ENCODE assay signal across 8 cellular contexts in the genomic region with DNA sequence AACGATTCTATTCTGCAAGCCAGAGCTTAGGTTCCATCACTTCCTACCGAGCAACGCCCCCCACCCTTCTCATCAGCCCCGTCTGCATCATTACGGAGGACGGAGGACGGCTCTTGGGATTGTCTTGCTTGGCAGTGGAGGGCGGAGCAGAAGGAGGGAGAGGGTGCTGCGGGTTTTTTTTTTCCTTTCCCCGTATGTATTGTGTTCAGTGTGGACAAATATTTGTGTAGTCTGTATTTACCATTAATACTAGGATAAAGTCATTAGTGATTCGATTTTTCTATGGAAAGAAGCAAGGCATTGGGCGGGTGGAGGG.
DNase-seq lines count a peak whose midpoint lies in the region; ATAC-seq, FAIRE-seq and TF ChIP-seq lines count a peak whose summit lies in the region.

No MANE protein-coding gene starts in this region.

- H3K4me1 ChIP-seq in CD4-positive, CD25-positive, alpha-beta regulatory T cell (ENCODE audit: control insufficient read depth, insufficient read depth, low read length, poor library complexity, severe bottlenecking), result peaks cover 3% of the 10 kb centered on the region
- H3K4me1 ChIP-seq in GM23338 (ENCODE audit: insufficient read depth) (peaks cover 24% of the 10 kb centered on the region), muscle layer of duodenum (ENCODE audit: control insufficient read depth in 1 of 2, insufficient read depth in 2 of 2, low read length in 2 of 2) (peaks cover 11 to 13% of the 10 kb centered on the region in 2 donors)

- H3K4me3 ChIP-seq in CD4-positive, CD25-positive, alpha-beta regulatory T cell (ENCODE audit: low read depth, low read length), result no peak overlapping the region
- H3K4me3 ChIP-seq in GM23338 (no peak overlapping the region), muscle layer of duodenum (ENCODE audit: low read depth in 1 of 2, low read length in 2 of 2) (no peak overlapping the region)

- H3K27me3 ChIP-seq in CD4-positive, CD25-positive, alpha-beta regulatory T cell (ENCODE audit: control insufficient read depth, insufficient read depth, low read length), result no peaks in the 10 kb centered on the region
- H3K27me3 ChIP-seq in GM23338 (ENCODE audit: insufficient read depth) (no peaks in the 10 kb centered on the region), muscle layer of duodenum (ENCODE audit: low read depth, low read length) (no peaks in the 10 kb centered on the region)

- FAIRE-seq in frontal cortex (lab: Jason Lieb, UNC), result no peak

- DNase-seq in CD4-positive, CD25-positive, alpha-beta regulatory T cell, result no peak
- DNase-seq in GM23338 (ENCODE audit: low spot score), result peak; percentile 31
- no peak for DNase-seq in frontal cortex (ENCODE audit: low spot score in 2 of 2)
- DNase-seq in germinal center (ENCODE audit: low spot score), result no peak
- no peak for DNase-seq in kidney glomerular epithelial cell (lab: John Stamatoyannopoulos, UW)

- H3K9me3 ChIP-seq in CD4-positive, CD25-positive, alpha-beta regulatory T cell (ENCODE audit: control insufficient read depth in 2 of 2, low read length in 2 of 2), result no peaks in the 10 kb centered on the region
- no peaks in the 10 kb centered on the region for H3K9me3 ChIP-seq in muscle layer of duodenum (ENCODE audit: control insufficient read depth in 1 of 2, low read length in 2 of 2)

- H3K9me2 ChIP-seq in GM23338 (ENCODE audit: insufficient read depth), result no peaks in the 10 kb centered on the region

- peaks cover 11% of the 10 kb centered on the region for H3K36me3 Mint-ChIP-seq in CD4-positive, CD25-positive, alpha-beta regulatory T cell
- no peaks in the 10 kb centered on the region for H3K36me3 Mint-ChIP-seq in GM23338 (ENCODE audit: low read depth)
- H3K36me3 Mint-ChIP-seq in activated T-helper 17 cell treated with anti-CD3 and anti-CD28 coated beads, Interleukin-2, amount 50 U/mL, for 72 hours (ENCODE audit: low read depth), result peaks cover 25% of the 10 kb centered on the region

- peaks cover 4 to 34% (median 16%) of the 10 kb centered on the region in 4 donors for H3K4me1 Mint-ChIP-seq in CD4-positive, CD25-positive, alpha-beta regulatory T cell
- H3K4me1 Mint-ChIP-seq in GM23338, result peaks cover 43% of the 10 kb centered on the region
- H3K4me1 Mint-ChIP-seq in activated T-helper 17 cell treated with anti-CD3 and anti-CD28 coated beads, Interleukin-2, amount 50 U/mL, for 72 hours, result peaks cover 43% of the 10 kb centered on the region

- peak overlapping the region in 2 of 3 donors; percentile 26 to 28 for H3K27ac Mint-ChIP-seq in CD4-positive, CD25-positive, alpha-beta regulatory T cell
- H3K27ac Mint-ChIP-seq in GM23338, result 0 out of 2 replicates have a peak overlapping the region, but pooled peaks have one; percentile 9
- H3K27ac Mint-ChIP-seq in activated T-helper 17 cell treated with anti-CD3 and anti-CD28 coated beads, Interleukin-2, amount 50 U/mL, for 72 hours, result peak overlapping the region; percentile 90

- H3K27ac ChIP-seq in CD4-positive, CD25-positive, alpha-beta regulatory T cell (ENCODE audit: insufficient read depth, low read length, poor library complexity, severe bottlenecking), result no peak overlapping the region
- H3K27ac ChIP-seq in GM23338 (ENCODE audit: low read depth), result no peak overlapping the region
- H3K27ac ChIP-seq in muscle layer of duodenum (ENCODE audit: low read length), result peak overlapping the region; percentile 53

- H3K79me2 ChIP-seq in GM23338 (replicated peaks; ENCODE audit: insufficient read depth), result no peaks in the 10 kb centered on the region

- no peaks in the 10 kb centered on the region for H3F3A ChIP-seq in GM23338 (replicated peaks; ENCODE audit: low read depth)

- H3K4me3 Mint-ChIP-seq in CD4-positive, CD25-positive, alpha-beta regulatory T cell, result peak overlapping the region in 2 of 4 donors; percentile 39 to 44
- no peak overlapping the region; the same call in 2 of the 3 replicates for H3K4me3 Mint-ChIP-seq in GM23338
- peak overlapping the region; percentile 79 for H3K4me3 Mint-ChIP-seq in activated T-helper 17 cell treated with anti-CD3 and anti-CD28 coated beads, Interleukin-2, amount 50 U/mL, for 72 hours

- no peak for ATAC-seq in CD4-positive, CD25-positive, alpha-beta regulatory T cell (ENCODE audit: low read depth in 2 of 2)
- ATAC-seq in GM23338, result peak; percentile 34
- peak; percentile 2 for ATAC-seq in activated T-helper 17 cell treated with anti-CD3 and anti-CD28 coated beads, Interleukin-2, amount 50 U/mL, for 72 hours (replicated peaks)
- ATAC-seq in HG02642 (IDR thresholded peaks at IDR 0.05; ENCODE audit: poor library complexity, unreplicated experiment), result no peak

- no peak for TF ChIP-seq CTCF in GM23338 (conservative IDR thresholded peaks at IDR 0.05; ENCODE audit: low read depth in 2 of 2)

- no peaks in the 10 kb centered on the region for H3K27me3 Mint-ChIP-seq in CD4-positive, CD25-positive, alpha-beta regulatory T cell
- H3K27me3 Mint-ChIP-seq in GM23338 (ENCODE audit: insufficient read depth, low read depth, poor library complexity), result peaks cover 13% of the 10 kb centered on the region
- H3K27me3 Mint-ChIP-seq in activated T-helper 17 cell treated with anti-CD3 and anti-CD28 coated beads, Interleukin-2, amount 50 U/mL, for 72 hours, result no peaks in the 10 kb centered on the region

- H4K20me1 ChIP-seq in GM23338 (replicated peaks; ENCODE audit: insufficient read depth), result no peaks in the 10 kb centered on the region; the same call in 1 of the 2 replicates

- no peaks in the 10 kb centered on the region for H3K9me3 Mint-ChIP-seq in CD4-positive, CD25-positive, alpha-beta regulatory T cell
- H3K9me3 Mint-ChIP-seq in GM23338, result no peaks in the 10 kb centered on the region
- no peaks in the 10 kb centered on the region for H3K9me3 Mint-ChIP-seq in activated T-helper 17 cell treated with anti-CD3 and anti-CD28 coated beads, Interleukin-2, amount 50 U/mL, for 72 hours

- H3K36me3 ChIP-seq in CD4-positive, CD25-positive, alpha-beta regulatory T cell (ENCODE audit: control insufficient read depth, insufficient read depth, low read length), result no peaks in the 10 kb centered on the region
- no peaks in the 10 kb centered on the region for H3K36me3 ChIP-seq in GM23338 (ENCODE audit: insufficient read depth)
- peaks cover 0 to 7% of the 10 kb centered on the region in 2 donors for H3K36me3 ChIP-seq in muscle layer of duodenum (ENCODE audit: control insufficient read depth in 1 of 2, insufficient read depth in 2 of 2, low read length in 2 of 2)

- peak overlapping the region; percentile 37; the same call in 1 of the 2 replicates for H3K4me2 ChIP-seq in GM23338

- no peak overlapping the region for H2AFZ ChIP-seq in GM23338

TF ChIP-seq in GM23338, 12 proteins besides CTCF, POLR2A, EP300 and RAD21 (continues in another document):
- TF ChIP-seq, protein P1, sequence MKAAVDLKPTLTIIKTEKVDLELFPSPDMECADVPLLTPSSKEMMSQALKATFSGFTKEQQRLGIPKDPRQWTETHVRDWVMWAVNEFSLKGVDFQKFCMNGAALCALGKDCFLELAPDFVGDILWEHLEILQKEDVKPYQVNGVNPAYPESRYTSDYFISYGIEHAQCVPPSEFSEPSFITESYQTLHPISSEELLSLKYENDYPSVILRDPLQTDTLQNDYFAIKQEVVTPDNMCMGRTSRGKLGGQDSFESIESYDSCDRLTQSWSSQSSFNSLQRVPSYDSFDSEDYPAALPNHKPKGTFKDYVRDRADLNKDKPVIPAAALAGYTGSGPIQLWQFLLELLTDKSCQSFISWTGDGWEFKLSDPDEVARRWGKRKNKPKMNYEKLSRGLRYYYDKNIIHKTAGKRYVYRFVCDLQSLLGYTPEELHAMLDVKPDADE (IDR thresholded peaks at IDR 0.05), result no peak
- TF ChIP-seq POLR2AphosphoS5 (IDR thresholded peaks at IDR 0.05; ENCODE audit: low read depth) (no peak), STAT1 (IDR thresholded peaks at IDR 0.05; ENCODE audit: unreplicated experiment) (no peak), EZH2phosphoT487 (IDR thresholded peaks at IDR 0.05; ENCODE audit: unreplicated experiment) (no peak), ZNF114 (CRISPR knock-in tag; IDR thresholded peaks at IDR 0.05) (no peak), ZNF331 (CRISPR knock-in tag; IDR thresholded peaks at IDR 0.05; ENCODE audit: low read depth) (no peak), NANOG (IDR thresholded peaks at IDR 0.05; ENCODE audit: borderline replicate concordance) (no peak), EZH2 (IDR thresholded peaks at IDR 0.05; ENCODE audit: low read depth, unreplicated experiment) (no peak)
- TF ChIP-seq, protein P2, sequence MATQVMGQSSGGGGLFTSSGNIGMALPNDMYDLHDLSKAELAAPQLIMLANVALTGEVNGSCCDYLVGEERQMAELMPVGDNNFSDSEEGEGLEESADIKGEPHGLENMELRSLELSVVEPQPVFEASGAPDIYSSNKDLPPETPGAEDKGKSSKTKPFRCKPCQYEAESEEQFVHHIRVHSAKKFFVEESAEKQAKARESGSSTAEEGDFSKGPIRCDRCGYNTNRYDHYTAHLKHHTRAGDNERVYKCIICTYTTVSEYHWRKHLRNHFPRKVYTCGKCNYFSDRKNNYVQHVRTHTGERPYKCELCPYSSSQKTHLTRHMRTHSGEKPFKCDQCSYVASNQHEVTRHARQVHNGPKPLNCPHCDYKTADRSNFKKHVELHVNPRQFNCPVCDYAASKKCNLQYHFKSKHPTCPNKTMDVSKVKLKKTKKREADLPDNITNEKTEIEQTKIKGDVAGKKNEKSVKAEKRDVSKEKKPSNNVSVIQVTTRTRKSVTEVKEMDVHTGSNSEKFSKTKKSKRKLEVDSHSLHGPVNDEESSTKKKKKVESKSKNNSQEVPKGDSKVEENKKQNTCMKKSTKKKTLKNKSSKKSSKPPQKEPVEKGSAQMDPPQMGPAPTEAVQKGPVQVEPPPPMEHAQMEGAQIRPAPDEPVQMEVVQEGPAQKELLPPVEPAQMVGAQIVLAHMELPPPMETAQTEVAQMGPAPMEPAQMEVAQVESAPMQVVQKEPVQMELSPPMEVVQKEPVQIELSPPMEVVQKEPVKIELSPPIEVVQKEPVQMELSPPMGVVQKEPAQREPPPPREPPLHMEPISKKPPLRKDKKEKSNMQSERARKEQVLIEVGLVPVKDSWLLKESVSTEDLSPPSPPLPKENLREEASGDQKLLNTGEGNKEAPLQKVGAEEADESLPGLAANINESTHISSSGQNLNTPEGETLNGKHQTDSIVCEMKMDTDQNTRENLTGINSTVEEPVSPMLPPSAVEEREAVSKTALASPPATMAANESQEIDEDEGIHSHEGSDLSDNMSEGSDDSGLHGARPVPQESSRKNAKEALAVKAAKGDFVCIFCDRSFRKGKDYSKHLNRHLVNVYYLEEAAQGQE (IDR thresholded peaks at IDR 0.05; ENCODE audit: unreplicated experiment), result no peak

Comparison
In these comparisons a context has a peak if more than half of its experiments do, and no peak if none do; other contexts are left out.
1. ATAC-seq: peak in GM23338 (single experiment) and activated T-helper 17 cell treated with anti-CD3 and anti-CD28 coated beads, Interleukin-2, amount 50 U/mL, for 72 hours (single experiment); none in CD4-positive, CD25-positive, alpha-beta regulatory T cell (0 of 2) and HG02642 (single experiment).
2. H3K27ac Mint-ChIP-seq: peak in every context shown above with its lines; median percentile 90 in activated T-helper 17 cell treated with anti-CD3 and anti-CD28 coated beads, Interleukin-2, amount 50 U/mL, for 72 hours; 27 in CD4-positive, CD25-positive, alpha-beta regulatory T cell; 9 in GM23338.